In genomic region chr1:46315669-46316403, GRCh38 we compare ENCODE assay signal across 13 cellular contexts. TPM values are rescaled to one million over a fixed set of nuclear protein-coding genes. Genes with fewer than 3 reads are reported as not detected.
DNase-seq lines count a peak whose midpoint lies in the region; ATAC-seq and TF ChIP-seq lines count a peak whose summit lies in the region.
"Had no signal": no experiment of that assay in that cellular context is flagged by ENCODE, and none has a peak within 500 bp of the region (broad histone marks: within the 10 kb centered on the region; RNA-seq: fewer than 3 reads in every experiment).

No MANE protein-coding gene starts in this region.

- TF ChIP-seq CTCF in SU-DHL-6 (IDR thresholded peaks at IDR 0.05; ENCODE audit: insufficient read depth, low read length, poor library complexity, severe bottlenecking): no peak

- H2AFZ ChIP-seq in GM23248: no peak overlapping the region
- no peak overlapping the region for H2AFZ ChIP-seq in SU-DHL-6 (ENCODE audit: low read depth, low read length, severe bottlenecking)

- H3K4me2 ChIP-seq in GM23248 (ENCODE audit: unreplicated experiment): no peak overlapping the region
- H3K4me2 ChIP-seq in SU-DHL-6 (ENCODE audit: low read depth, low read length, poor library complexity, severe bottlenecking): no peak overlapping the region

- H3K9ac ChIP-seq in GM23248 (no peak overlapping the region), SU-DHL-6 (ENCODE audit: low read length) (no peak overlapping the region)

- H4K20me1 ChIP-seq in GM23248 (ENCODE audit: insufficient read depth) (no peaks in the 10 kb centered on the region), SU-DHL-6 (ENCODE audit: low read depth, low read length) (no peaks in the 10 kb centered on the region; the same call in 1 of the 2 replicates)

- in situ Hi-C loops in GM23248 (cut with MboI): no loop called here

- H3K27me3 ChIP-seq in GM23248 (replicated peaks; ENCODE audit: insufficient read depth) (no peaks in the 10 kb centered on the region), SU-DHL-6 (ENCODE audit: low read length) (no peaks in the 10 kb centered on the region)

- peaks cover 15% of the 10 kb centered on the region for H3K79me2 ChIP-seq in GM23248 (ENCODE audit: insufficient read depth)
- no peaks in the 10 kb centered on the region for H3K79me2 ChIP-seq in SU-DHL-6 (ENCODE audit: insufficient read depth, low read length)

- H3K4me1 ChIP-seq in GM23248 (ENCODE audit: insufficient read depth): 0 out of 2 replicates have a peak, but pooled peaks cover 4% of the 10 kb centered on the region

- H3K27ac ChIP-seq in GM23248: peak overlapping the region; percentile 42
- H3K27ac ChIP-seq in SU-DHL-6 (ENCODE audit: low read depth, low read length): 0 out of 2 replicates have a peak overlapping the region, but pooled peaks have one; percentile 15

- H3F3A ChIP-seq in GM23248 (ENCODE audit: insufficient read depth) (peaks cover 5% of the 10 kb centered on the region), SU-DHL-6 (ENCODE audit: insufficient read depth) (peaks cover 31% of the 10 kb centered on the region)

- DNase-seq in A172 (ENCODE audit: low spot score): peak; percentile 10
- DNase-seq in GM23248: peak; percentile 61
- DNase-seq in fibroblast of peridontal ligament (ENCODE audit: extremely low read depth): peak; percentile 51
- DNase-seq in NCI-H345 (lab: John Stamatoyannopoulos, UW): no peak
- no peak for DNase-seq in CD1c-positive myeloid dendritic cell (ENCODE audit: extremely low spot score)
- DNase-seq: central memory CD4-positive, alpha-beta T cell; left ventricle myocardium superior; natural killer cell; retina; stimulated activated CD4-positive, alpha-beta T cell treated with anti-CD3 and anti-CD28 coated beads, Interleukin-1b, Interleukin-23, amount 100 ng/mL, for 48 hours had no signal

- peaks cover 36% of the 10 kb centered on the region for H3K36me3 ChIP-seq in GM23248 (ENCODE audit: low read depth)
- peaks cover 34% of the 10 kb centered on the region for H3K36me3 ChIP-seq in SU-DHL-6 (ENCODE audit: low read length)

- 75 to 80% methylated on average over 3 of the region's 3 CpGs for WGBS in GM23248 (ENCODE audit: low coverage in 1 of 2, low lambda C conversion rate in 2 of 2, missing lambda C conversion rate in 2 of 2), 2 experiments

- ATAC-seq in HG03520 (IDR thresholded peaks at IDR 0.05; ENCODE audit: unreplicated experiment): no peak
- ATAC-seq in GM18517 (IDR thresholded peaks at IDR 0.05; ENCODE audit: unreplicated experiment): no peak
- ATAC-seq: left ventricle myocardium superior, natural killer cell had no signal

- H3K4me3 ChIP-seq in GM23248 (no peak overlapping the region), SU-DHL-6 (ENCODE audit: insufficient read depth, low read length, poor library complexity, severe bottlenecking) (no peak overlapping the region)

- H3K9me3 ChIP-seq in GM23248 (ENCODE audit: low read depth) (no peaks in the 10 kb centered on the region), SU-DHL-6 (ENCODE audit: insufficient read depth, low read length) (no peaks in the 10 kb centered on the region)

- H3K9me2 ChIP-seq in GM23248 (ENCODE audit: insufficient read depth) (no peaks in the 10 kb centered on the region), SU-DHL-6 (replicated peaks; ENCODE audit: insufficient read depth, low read length) (no peaks in the 10 kb centered on the region)

RNA-seq across cellular contexts. Expression of gene UQCRH, which starts 12.3 kb away (rescaled TPM):
- total RNA-seq in A172 (2014; rRNA removed; shearing (Covaris generic)): 534 and 595 TPM in 2 replicates
- 334 and 337 TPM in 2 replicates for total RNA-seq in GM23248 (2014; rRNA removed; shearing (Covaris generic))
- 237 and 238 TPM in 2 replicates for polyA plus RNA-seq in GM23248 (2016; fragmentation: Nextera tagmentation; extraction: Ambion mirVana)

RNA-seq across cellular contexts. Expression of gene LRRC41, which starts 12.4 kb away (rescaled TPM):
- total RNA-seq in A172 (2014; rRNA removed; shearing (Covaris generic)): 61.4 and 69.7 TPM in 2 replicates
- total RNA-seq in GM23248 (2014; rRNA removed; shearing (Covaris generic)): 131 and 133 TPM in 2 replicates
- polyA plus RNA-seq in GM23248 (2016; fragmentation: Nextera tagmentation; extraction: Ambion mirVana): 103 and 108 TPM in 2 replicates

RNA-seq across cellular contexts. Expression of gene NSUN4, which starts 24.8 kb away (rescaled TPM):
- total RNA-seq in A172 (2014; rRNA removed; shearing (Covaris generic)): 5.3 and 7.1 TPM in 2 replicates
- total RNA-seq in GM23248 (2014; rRNA removed; shearing (Covaris generic)): 11.7 and 12.5 TPM in 2 replicates
- 11.4 and 14.9 TPM in 2 replicates for polyA plus RNA-seq in GM23248 (2016; fragmentation: Nextera tagmentation; extraction: Ambion mirVana)

Comparison
In these comparisons a context has a peak if more than half of its experiments do, and no peak if none do; other contexts are left out.
1. DNase-seq: peak in A172 (single experiment), GM23248 (single experiment) and fibroblast of peridontal ligament (single experiment); none in NCI-H345 (single experiment) and CD1c-positive myeloid dendritic cell (single experiment).